1 cellular context compared by ENCODE assay signal in genomic region chr17:78414178-78415162, GRCh38.
TF ChIP-seq lines count a peak whose summit lies in the region.

No MANE protein-coding gene starts in this region.

TF ChIP-seq in GM12878, 131 proteins besides CTCF, POLR2A, EP300 and RAD21 (continued from another document):
- TF ChIP-seq ZBTB11 (CRISPR knock-in tag; IDR thresholded peaks at IDR 0.05) (no peak), ATF3 (IDR thresholded peaks at IDR 0.05; ENCODE audit: borderline replicate concordance, extremely low read depth, low read depth, low read length) (no peak), FOXK2 (IDR thresholded peaks at IDR 0.05) (no peak), JUND (IDR thresholded peaks at IDR 0.05; ENCODE audit: low read depth, low read length) (no peak), FOXM1 (IDR thresholded peaks at IDR 0.05; ENCODE audit: low read depth, low read length) (no peak), RELA (IDR thresholded peaks at IDR 0.05; ENCODE audit: borderline replicate concordance, partially characterized antibody) (no peak), POLR2AphosphoS5 (IDR thresholded peaks at IDR 0.05; ENCODE audit: low read length) (no peak; the same call in 1 of the 2 replicates), ZNF622 (IDR thresholded peaks at IDR 0.05) (no peak)
